19 cellular contexts compared by ENCODE assay signal in the genomic region with DNA sequence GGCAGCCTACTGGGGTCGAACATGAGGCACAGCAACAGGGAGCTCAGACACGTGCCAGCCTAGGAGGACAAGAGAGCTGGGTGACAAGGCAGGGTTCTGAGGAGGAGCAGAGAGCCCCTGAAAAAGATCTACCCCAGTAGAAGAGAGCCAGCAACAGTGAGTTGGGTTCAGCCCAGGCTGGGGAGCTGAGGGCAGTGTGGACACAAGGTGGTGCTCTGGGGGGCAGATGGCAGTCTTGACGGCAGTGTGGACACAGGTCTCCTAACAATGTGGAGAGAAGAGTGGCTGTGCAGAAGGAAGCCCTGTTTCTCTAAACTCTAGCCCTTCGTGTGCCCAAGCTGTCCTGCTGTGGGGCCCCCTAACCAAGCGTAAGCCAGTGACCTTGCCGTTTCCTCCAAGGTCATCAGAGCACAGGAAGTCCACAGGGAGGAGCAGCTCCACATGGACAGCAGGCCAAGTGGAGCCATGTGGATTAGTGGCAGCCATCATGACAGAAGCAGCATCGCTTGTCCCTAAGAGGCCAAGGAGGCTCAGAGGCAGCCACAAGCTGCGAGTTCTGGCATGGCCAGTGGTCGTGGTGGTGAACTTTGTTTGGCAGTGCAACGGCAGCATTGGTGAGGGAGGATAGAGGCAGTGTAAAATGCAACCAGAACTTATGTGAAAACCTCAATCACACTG. TPM values are rescaled to one million over a fixed set of nuclear protein-coding genes. Genes with fewer than 3 reads are reported as not detected.
DNase-seq lines count a peak whose midpoint lies in the region; ATAC-seq and TF ChIP-seq lines count a peak whose summit lies in the region.
"Had no signal": no experiment of that assay in that cellular context is flagged by ENCODE, and none has a peak within 500 bp of the region (broad histone marks: within the 10 kb centered on the region; RNA-seq: fewer than 3 reads in every experiment).

No MANE protein-coding gene starts in this region.

- TF ChIP-seq CTCF in chondrocyte (IDR thresholded peaks at IDR 0.05), result no peak
- no peak for TF ChIP-seq CTCF in neural progenitor cell (IDR thresholded peaks at IDR 0.05)

- H3K27me3 ChIP-seq in SJCRH30, result no peaks in the 10 kb centered on the region
- H3K27me3 ChIP-seq in neural progenitor cell, result no peaks in the 10 kb centered on the region

- H3K9me3 ChIP-seq in SJCRH30 (replicated peaks) (no peaks in the 10 kb centered on the region), neural progenitor cell (ENCODE audit: low read depth) (no peaks in the 10 kb centered on the region)

- peak; percentile 12 for ATAC-seq in left ventricle myocardium superior
- no peak for ATAC-seq in HG02571 (IDR thresholded peaks at IDR 0.05; ENCODE audit: unreplicated experiment)
- ATAC-seq in GM21515 (IDR thresholded peaks at IDR 0.05; ENCODE audit: unreplicated experiment), result no peak

- H3F3A ChIP-seq in neural progenitor cell (ENCODE audit: low read depth), result peaks cover 5% of the 10 kb centered on the region

- no peak overlapping the region for H3K9ac ChIP-seq in neural progenitor cell

- H3K9me3 Mint-ChIP-seq in chondrocyte (ENCODE audit: low read depth), result no peaks in the 10 kb centered on the region
- H3K9me3 Mint-ChIP-seq in neural progenitor cell, result peaks cover 5% of the 10 kb centered on the region

- no peak overlapping the region for H3K4me2 ChIP-seq in neural progenitor cell

- H3K4me1 Mint-ChIP-seq in chondrocyte (ENCODE audit: low read depth), result peaks cover 12% of the 10 kb centered on the region
- peaks cover 43% of the 10 kb centered on the region for H3K4me1 Mint-ChIP-seq in neural progenitor cell
- H3K4me1 Mint-ChIP-seq: B cell, CD14-positive monocyte had no signal

- H3K27ac ChIP-seq in SJCRH30 (peak overlapping the region; percentile 1; the same call in 1 of the 2 replicates), neural progenitor cell (no peak overlapping the region)
- H3K27ac ChIP-seq: RWPE1 had no signal

- no peaks in the 10 kb centered on the region for H4K20me1 ChIP-seq in neural progenitor cell (ENCODE audit: low read depth)

- H3K4me3 Mint-ChIP-seq in chondrocyte (ENCODE audit: unreplicated experiment) (no peak overlapping the region), neural progenitor cell (no peak overlapping the region)
- H3K4me3 Mint-ChIP-seq: B cell had no signal

- intact Hi-C loops in left ventricle myocardium superior (cut with micrococcal nuclease), result no loop called here

- no peaks in the 10 kb centered on the region for H3K36me3 ChIP-seq in SJCRH30
- no peaks in the 10 kb centered on the region for H3K36me3 ChIP-seq in neural progenitor cell

- DNase-seq in SJCRH30, result no peak
- peak; percentile 35 for DNase-seq in chondrocyte (ENCODE audit: low spot score)
- no peak for DNase-seq in left ventricle myocardium superior
- no peak for DNase-seq in neural progenitor cell (ENCODE audit: low spot score)
- no peak for DNase-seq in NCI-H510A (lab: John Stamatoyannopoulos, UW)
- no peak for DNase-seq in activated CD4-positive, alpha-beta T cell treated with anti-CD3 and anti-CD28 coated beads for 4 hours
- DNase-seq: EL, GF-D8, MM.1S, NCI-H1048, NCI-H1436, NCI-H1930, NCI-H748 treated with DMSO at 0.1 percent for 48 hours had no signal

- no peak overlapping the region for H2AFZ ChIP-seq in neural progenitor cell (replicated peaks)

- H3K36me3 Mint-ChIP-seq in chondrocyte (ENCODE audit: low read depth) (peaks cover 2% of the 10 kb centered on the region), neural progenitor cell (no peaks in the 10 kb centered on the region)
- H3K36me3 Mint-ChIP-seq: CD14-positive monocyte had no signal

- H3K4me1 ChIP-seq in SJCRH30, result peaks cover 23% of the 10 kb centered on the region
- H3K4me1 ChIP-seq in neural progenitor cell, result peaks cover 7% of the 10 kb centered on the region

- H3K27me3 Mint-ChIP-seq in chondrocyte (ENCODE audit: low read depth) (peaks cover 41% of the 10 kb centered on the region), neural progenitor cell (ENCODE audit: insufficient read depth, low read depth) (peaks cover 12% of the 10 kb centered on the region)

- no peak overlapping the region for H3K27ac Mint-ChIP-seq in chondrocyte (ENCODE audit: unreplicated experiment)
- peak overlapping the region; percentile 31 for H3K27ac Mint-ChIP-seq in neural progenitor cell
- H3K27ac Mint-ChIP-seq: B cell had no signal

- no peaks in the 10 kb centered on the region for H3K79me2 ChIP-seq in neural progenitor cell (ENCODE audit: low read depth)

- H3K4me3 ChIP-seq in SJCRH30 (no peak overlapping the region), neural progenitor cell (no peak overlapping the region)

RNA-seq across cellular contexts. Expression of a gene that starts 25.1 kb away (rescaled TPM):
- total RNA-seq in SJCRH30 (2014; rRNA removed; shearing (Covaris generic)), result 10.3 and 12.2 TPM in 2 replicates
- total RNA-seq in chondrocyte, result 0.17 TPM in 1 of 3 replicates, not detected in the others
- 0.74 TPM for total RNA-seq in left ventricle myocardium superior
- total RNA-seq in neural progenitor cell (ENCODE audit: low replicate concordance), result 0.19 and 0.50 TPM in 2 replicates
- total RNA-seq: B cell, LHCN-M2 had no signal
